In genomic region chr7:7157887-7158271, GRCh38 we compare ENCODE assay signal across 10 cellular contexts. TPM values are rescaled to one million over a fixed set of nuclear protein-coding genes. Genes with fewer than 3 reads are reported as not detected.
DNase-seq lines count a peak whose midpoint lies in the region; ATAC-seq, FAIRE-seq and TF ChIP-seq lines count a peak whose summit lies in the region.
"Had no signal": no experiment of that assay in that cellular context is flagged by ENCODE, and none has a peak within 500 bp of the region (broad histone marks: within the 10 kb centered on the region; RNA-seq: fewer than 3 reads in every experiment).

No MANE protein-coding gene starts in this region.

- H2AFZ ChIP-seq in HCT116 (ENCODE audit: low read depth, low read length, poor library complexity, severe bottlenecking) = peak overlapping the region; percentile 33
- H2AFZ ChIP-seq: parathyroid adenoma had no signal

- H3K27ac Mint-ChIP-seq in CD14-positive monocyte = peak overlapping the region; percentile 49 to 89 (median 68)
- peak overlapping the region; percentile 87 for H3K27ac Mint-ChIP-seq in activated T-helper 1 cell treated with anti-CD3 and anti-CD28 coated beads, Interleukin-12 subunit alpha, Interleukin-12 subunit beta, Interleukin-2, Interleukin-4 antibody, amounts not matched to agents 30 ng/mL and 10 ng/mL and 1 ng/mL, durations not matched to agents 14 hours and 24 hours and 36 hours

- H3K36me3 ChIP-seq in HCT116 (ENCODE audit: control insufficient read depth in 1 of 2, insufficient read depth in 2 of 2, low read length in 2 of 2) (no peaks in the 10 kb centered on the region), lower lobe of right lung (no peaks in the 10 kb centered on the region)

- no peak overlapping the region for H3K27ac ChIP-seq in HCT116 (ENCODE audit: low read depth, low read length)
- no peak overlapping the region for H3K27ac ChIP-seq in lower lobe of right lung
- no peak overlapping the region for H3K27ac ChIP-seq in RWPE1
- H3K27ac ChIP-seq: parathyroid adenoma had no signal

- no TSS peak for BruUV-seq in HCT116 (replicated peaks; lab: Mats Ljungman, UMichigan)

- peaks cover 11 to 23% (median 18%) of the 10 kb centered on the region in 7 donors for H3K9me3 Mint-ChIP-seq in CD14-positive monocyte
- H3K9me3 Mint-ChIP-seq in activated T-helper 1 cell treated with anti-CD3 and anti-CD28 coated beads, Interleukin-12 subunit alpha, Interleukin-12 subunit beta, Interleukin-2, Interleukin-4 antibody, amounts not matched to agents 30 ng/mL and 10 ng/mL and 1 ng/mL, durations not matched to agents 14 hours and 24 hours and 36 hours = peaks cover 31% of the 10 kb centered on the region

- H3K9me3 ChIP-seq in HCT116 (ENCODE audit: control insufficient read depth in 1 of 2, insufficient read depth in 1 of 2, low read depth in 1 of 2, low read length in 2 of 2) (no peaks in the 10 kb centered on the region), lower lobe of right lung (no peaks in the 10 kb centered on the region)

- intact Hi-C loops in CD14-positive monocyte (cut with micrococcal nuclease) = no loop called here
- intact Hi-C loops in HCT116 (cut with micrococcal nuclease) = no loop called here
- intact Hi-C loops in activated T-helper 1 cell treated with anti-CD3 and anti-CD28 coated beads, Interleukin-12 subunit alpha, Interleukin-12 subunit beta, Interleukin-2, Interleukin-4 antibody, amounts not matched to agents 30 ng/mL and 10 ng/mL and 1 ng/mL, durations not matched to agents 14 hours and 24 hours and 36 hours (cut with micrococcal nuclease) = loop anchor here (1.0 kb wide), 1 partner anchor 24 kb away; the partner anchor contains the start of gene C1GALT1
- intact Hi-C loops in lower lobe of right lung (cut with DNase I) = no loop called here

- ATAC-seq in HCT116 (no peak), lower lobe of right lung (no peak), GM18867 (IDR thresholded peaks at IDR 0.05; ENCODE audit: unreplicated experiment) (no peak)

- POLR2A ChIA-PET in HCT116 (lab: Charles Lee) (no interaction called here), RWPE1 (lab: Yijun Ruan, JAX; ENCODE audit: low non-redundant PET) (no interaction called here)

- RAD21 ChIA-PET in HCT116 (lab: Charles Lee; ENCODE audit: low non-redundant PET in 1 of 2, low total read pairs in 2 of 2, uncharacterized antibody in 2 of 2, unreplicated experiment in 2 of 2) = no interaction called here

- CTCF ChIA-PET in HCT116 (lab: Charles Lee) (no interaction called here), RWPE1 (lab: Yijun Ruan, JAX) (interaction anchor here (0.6 kb wide), 1 partner anchor 197 kb away, joined by 4 read pairs; no protein-coding TSS in a partner anchor)

- H3K4me3 ChIP-seq in HCT116 (replicated peaks in 1 of 2; ENCODE audit: low read depth in 1 of 2, low read length in 2 of 2) = no peak overlapping the region
- H3K4me3 ChIP-seq in lower lobe of right lung = peak overlapping the region; percentile 1

- no peaks in the 10 kb centered on the region for H3K79me2 ChIP-seq in HCT116 (ENCODE audit: insufficient read depth, low read length)
- H3K79me2 ChIP-seq: parathyroid adenoma had no signal

- DNase-seq in CD14-positive monocyte (ENCODE audit: low spot score) = no peak
- DNase-seq in HCT116 (ENCODE audit: low read depth, low spot score) = no peak
- no peak for DNase-seq in activated T-helper 1 cell treated with anti-CD3 and anti-CD28 coated beads, Interleukin-12 subunit alpha, Interleukin-12 subunit beta, Interleukin-2, Interleukin-4 antibody, amounts not matched to agents 30 ng/mL and 10 ng/mL and 1 ng/mL, durations not matched to agents 14 hours and 24 hours and 36 hours (ENCODE audit: low spot score)
- DNase-seq in lower lobe of right lung = no peak
- no peak for DNase-seq in frontal cortex (ENCODE audit: low spot score in 2 of 2)
- no peak for DNase-seq in mesenteric fat pad (ENCODE audit: low spot score)
- DNase-seq in RWPE1 (ENCODE audit: low spot score) = no peak
- DNase-seq: NCI-H2171 had no signal

- H3K4me2 ChIP-seq in HCT116 (ENCODE audit: low read length) = no peak overlapping the region

- H3K27me3 ChIP-seq in HCT116 (ENCODE audit: insufficient read depth, low read length) (no peaks in the 10 kb centered on the region), lower lobe of right lung (ENCODE audit: low read depth) (no peaks in the 10 kb centered on the region)

- H3K4me1 ChIP-seq in HCT116 (ENCODE audit: control insufficient read depth in 1 of 2, insufficient read depth in 2 of 2, low read length in 2 of 2) (peaks cover 0 to 4% of the 10 kb centered on the region in 2 experiments; a peak in 1 of 4 replicates), lower lobe of right lung (peaks cover 14% of the 10 kb centered on the region)
- H3K4me1 ChIP-seq: parathyroid adenoma had no signal

- H3K27me3 Mint-ChIP-seq in CD14-positive monocyte (ENCODE audit: low read depth in 3 of 3) = peaks cover 0 to 2% (median 0%) of the 10 kb centered on the region in 3 donors
- no peaks in the 10 kb centered on the region for H3K27me3 Mint-ChIP-seq in activated T-helper 1 cell treated with anti-CD3 and anti-CD28 coated beads, Interleukin-12 subunit alpha, Interleukin-12 subunit beta, Interleukin-2, Interleukin-4 antibody, amounts not matched to agents 30 ng/mL and 10 ng/mL and 1 ng/mL, durations not matched to agents 14 hours and 24 hours and 36 hours (ENCODE audit: insufficient read depth)

- no peaks in the 10 kb centered on the region for H3K9me2 ChIP-seq in HCT116 (ENCODE audit: insufficient read depth)

- no peak overlapping the region for H3K9ac ChIP-seq in HCT116 (ENCODE audit: low read length)
- H3K9ac ChIP-seq: parathyroid adenoma had no signal

- H4K20me1 ChIP-seq in HCT116 (ENCODE audit: insufficient read depth) = no peaks in the 10 kb centered on the region

- TF ChIP-seq POLR2A in HCT116 (IDR thresholded peaks at IDR 0.05; ENCODE audit: borderline replicate concordance, extremely low read depth, insufficient read depth, insufficient read length) = no peak

- H3K36me3 Mint-ChIP-seq in CD14-positive monocyte = peaks cover 0 to 4% of the 10 kb centered on the region in 2 donors
- peaks cover 16% of the 10 kb centered on the region for H3K36me3 Mint-ChIP-seq in activated T-helper 1 cell treated with anti-CD3 and anti-CD28 coated beads, Interleukin-12 subunit alpha, Interleukin-12 subunit beta, Interleukin-2, Interleukin-4 antibody, amounts not matched to agents 30 ng/mL and 10 ng/mL and 1 ng/mL, durations not matched to agents 14 hours and 24 hours and 36 hours (ENCODE audit: low read depth)

- TF ChIP-seq RAD21 in HCT116 (IDR thresholded peaks at IDR 0.05; ENCODE audit: low read depth) = no peak

- H3K4me3 Mint-ChIP-seq in CD14-positive monocyte = peak overlapping the region; percentile 39 to 82
- H3K4me3 Mint-ChIP-seq in activated T-helper 1 cell treated with anti-CD3 and anti-CD28 coated beads, Interleukin-12 subunit alpha, Interleukin-12 subunit beta, Interleukin-2, Interleukin-4 antibody, amounts not matched to agents 30 ng/mL and 10 ng/mL and 1 ng/mL, durations not matched to agents 14 hours and 24 hours and 36 hours = peak overlapping the region; percentile 74

- peaks cover 44% of the 10 kb centered on the region for H3K4me1 Mint-ChIP-seq in CD14-positive monocyte
- H3K4me1 Mint-ChIP-seq in activated T-helper 1 cell treated with anti-CD3 and anti-CD28 coated beads, Interleukin-12 subunit alpha, Interleukin-12 subunit beta, Interleukin-2, Interleukin-4 antibody, amounts not matched to agents 30 ng/mL and 10 ng/mL and 1 ng/mL, durations not matched to agents 14 hours and 24 hours and 36 hours (ENCODE audit: low read depth) = peaks cover 49% of the 10 kb centered on the region

- FAIRE-seq in frontal cortex (lab: Jason Lieb, UNC) = no peak

- TF ChIP-seq CTCF in CD14-positive monocyte (IDR thresholded peaks at IDR 0.05) (no peak), HCT116 (IDR thresholded peaks at IDR 0.05 in 2 of 3, conservative IDR thresholded peaks at IDR 0.05 in 1 of 3; ENCODE audit: borderline replicate concordance in 1 of 3, insufficient read depth in 1 of 3, low read depth in 2 of 3, low read length in 2 of 3) (no peak), lower lobe of right lung (IDR thresholded peaks at IDR 0.05) (no peak), RWPE1 (conservative IDR thresholded peaks at IDR 0.05; ENCODE audit: low read depth) (no peak)

TF ChIP-seq in HCT116, 20 proteins besides CTCF, POLR2A, EP300 and RAD21 (continues in another document):
- TF ChIP-seq POLR2AphosphoS5 (IDR thresholded peaks at IDR 0.05; ENCODE audit: low read depth, low read length) = no peak
- no peak for TF ChIP-seq EGR1 (IDR thresholded peaks at IDR 0.05; ENCODE audit: low read depth)
- no peak for TF ChIP-seq SP1 (IDR thresholded peaks at IDR 0.05; ENCODE audit: low read depth)
- no peak for TF ChIP-seq EZH2phosphoT487 (IDR thresholded peaks at IDR 0.05; ENCODE audit: borderline replicate concordance)
- no peak for TF ChIP-seq ZFX (IDR thresholded peaks at IDR 0.05)
- no peak for TF ChIP-seq SRF (IDR thresholded peaks at IDR 0.05; ENCODE audit: low read depth)
- no peak for TF ChIP-seq CBX3 (IDR thresholded peaks at IDR 0.05; ENCODE audit: low read depth)

RNA-seq across cellular contexts. Expression of gene C1GALT1, which starts 24.5 kb away (rescaled TPM):
- 10 to 100 TPM; 45.1 to 47.7 TPM for polyA plus RNA-seq in CD14-positive monocyte
- 27.2 TPM for total RNA-seq in HCT116 (2021; ENCODE audit: unreplicated experiment)
- 6.4 and 9.2 TPM in 2 replicates for polyA plus RNA-seq in HCT116 (2012)
- total RNA-seq in activated T-helper 1 cell treated with anti-CD3 and anti-CD28 coated beads, Interleukin-12 subunit alpha, Interleukin-12 subunit beta, Interleukin-2, Interleukin-4 antibody, amounts not matched to agents 30 ng/mL and 10 ng/mL and 1 ng/mL, durations not matched to agents 14 hours and 24 hours and 36 hours = 35.8 and 41.4 TPM in 2 replicates
- 39.0 TPM for total RNA-seq in lower lobe of right lung
- total RNA-seq in frontal cortex = 33.4 TPM
- 23.8 TPM for total RNA-seq in mesenteric fat pad
